Comparison of ENCODE assay signal across 1 cellular context in genomic region chr17:81514485-81514734, GRCh38.
A peak's percentile ranks its signal among the peaks of the same experiment; 100 is the strongest.
TF ChIP-seq lines count a peak whose summit lies in the region.

No MANE protein-coding gene starts in this region.

TF ChIP-seq in HEK293, 187 proteins besides CTCF, POLR2A, EP300 and RAD21 (continued from another document):
- TF ChIP-seq, protein P1, sequence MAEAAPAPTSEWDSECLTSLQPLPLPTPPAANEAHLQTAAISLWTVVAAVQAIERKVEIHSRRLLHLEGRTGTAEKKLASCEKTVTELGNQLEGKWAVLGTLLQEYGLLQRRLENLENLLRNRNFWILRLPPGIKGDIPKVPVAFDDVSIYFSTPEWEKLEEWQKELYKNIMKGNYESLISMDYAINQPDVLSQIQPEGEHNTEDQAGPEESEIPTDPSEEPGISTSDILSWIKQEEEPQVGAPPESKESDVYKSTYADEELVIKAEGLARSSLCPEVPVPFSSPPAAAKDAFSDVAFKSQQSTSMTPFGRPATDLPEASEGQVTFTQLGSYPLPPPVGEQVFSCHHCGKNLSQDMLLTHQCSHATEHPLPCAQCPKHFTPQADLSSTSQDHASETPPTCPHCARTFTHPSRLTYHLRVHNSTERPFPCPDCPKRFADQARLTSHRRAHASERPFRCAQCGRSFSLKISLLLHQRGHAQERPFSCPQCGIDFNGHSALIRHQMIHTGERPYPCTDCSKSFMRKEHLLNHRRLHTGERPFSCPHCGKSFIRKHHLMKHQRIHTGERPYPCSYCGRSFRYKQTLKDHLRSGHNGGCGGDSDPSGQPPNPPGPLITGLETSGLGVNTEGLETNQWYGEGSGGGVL (tag by site-specific recombination; IDR thresholded peaks at IDR 0.05), result peak; percentile 35; the same call in 1 of the 2 replicates
- no peak for TF ChIP-seq ZNF350 (tag by site-specific recombination; IDR thresholded peaks at IDR 0.05)
- no peak for TF ChIP-seq ZNF501 (tag by site-specific recombination; IDR thresholded peaks at IDR 0.05)
- no peak for TF ChIP-seq ZNF292 (tag by site-specific recombination; IDR thresholded peaks at IDR 0.05; ENCODE audit: borderline replicate concordance, low read depth)
- no peak for TF ChIP-seq ZBTB48 (tag by site-specific recombination; IDR thresholded peaks at IDR 0.05)
- no peak for TF ChIP-seq ZNF433 (tag by site-specific recombination; IDR thresholded peaks at IDR 0.05; ENCODE audit: low read depth)
- TF ChIP-seq SP2 (tag by site-specific recombination; IDR thresholded peaks at IDR 0.05), result no peak
- TF ChIP-seq ZNF146 (tag by site-specific recombination; IDR thresholded peaks at IDR 0.05), result no peak
- TF ChIP-seq ZNF48 (tag by site-specific recombination; IDR thresholded peaks at IDR 0.05), result no peak
- TF ChIP-seq MYNN (tag by site-specific recombination; IDR thresholded peaks at IDR 0.05; ENCODE audit: borderline replicate concordance), result no peak
- no peak for TF ChIP-seq ZNF335 (tag by site-specific recombination; conservative IDR thresholded peaks at IDR 0.05)
- no peak for TF ChIP-seq ZXDB (tag by site-specific recombination; IDR thresholded peaks at IDR 0.05)
- TF ChIP-seq ZNF473 (tag by site-specific recombination; IDR thresholded peaks at IDR 0.05), result no peak
- TF ChIP-seq WT1 (tag by site-specific recombination; IDR thresholded peaks at IDR 0.05), result no peak
- TF ChIP-seq ZNF629 (tag by site-specific recombination; IDR thresholded peaks at IDR 0.05), result 0 out of 2 replicates have a peak, but pooled peaks have one; percentile 10
- TF ChIP-seq ZBTB7A (tag by site-specific recombination; IDR thresholded peaks at IDR 0.05; ENCODE audit: low read depth), result no peak
- peak; percentile 51 for TF ChIP-seq GLIS1 (tag by site-specific recombination; IDR thresholded peaks at IDR 0.05)
- TF ChIP-seq ZNF223 (tag by site-specific recombination; IDR thresholded peaks at IDR 0.05), result 0 out of 2 replicates have a peak, but pooled peaks have one; percentile 22
- no peak for TF ChIP-seq ZNF776 (tag by site-specific recombination; IDR thresholded peaks at IDR 0.05; ENCODE audit: borderline replicate concordance)
- TF ChIP-seq ZNF211 (tag by site-specific recombination; IDR thresholded peaks at IDR 0.05; ENCODE audit: low read depth), result no peak
